9 cellular contexts compared by ENCODE assay signal in genomic region chr17:74757502-74757901, GRCh38. TPM values are rescaled to one million over a fixed set of nuclear protein-coding genes. Genes with fewer than 3 reads are reported as not detected.
DNase-seq lines count a peak whose midpoint lies in the region; ATAC-seq lines count a peak whose summit lies in the region.
"Had no signal": no experiment of that assay in that cellular context is flagged by ENCODE, and none has a peak within 500 bp of the region (broad histone marks: within the 10 kb centered on the region; RNA-seq: fewer than 3 reads in every experiment).

No MANE protein-coding gene starts in this region.

- ATAC-seq in natural killer cell treated with Interleukin-12 subunit alpha and Interleukin-12 subunit beta and Interleukin-15 and Interleukin-18, amount 100 ng/mL, for 72 hours: no peak
- ATAC-seq in HG03439 (IDR thresholded peaks at IDR 0.05; ENCODE audit: unreplicated experiment) (no peak), GM21381 (IDR thresholded peaks at IDR 0.05; ENCODE audit: unreplicated experiment) (no peak)

- no peaks in the 10 kb centered on the region for H3K27me3 ChIP-seq in duodenal mucosa (ENCODE audit: control insufficient read depth in 1 of 2, insufficient read depth in 2 of 2, low read length in 2 of 2)

- H3K4me3 Mint-ChIP-seq in natural killer cell treated with Interleukin-12 subunit alpha and Interleukin-12 subunit beta and Interleukin-15 and Interleukin-18, amount 100 ng/mL, for 72 hours: peak overlapping the region; percentile 83

- peaks cover 88 to 91% of the 10 kb centered on the region in 2 donors for H3K4me1 ChIP-seq in duodenal mucosa (ENCODE audit: control insufficient read depth in 1 of 2, insufficient read depth in 2 of 2, low read length in 2 of 2)

- H3K4me3 ChIP-seq in duodenal mucosa (ENCODE audit: low read depth in 1 of 2, low read length in 2 of 2): peak overlapping the region; percentile 38 to 58

- H3K36me3 Mint-ChIP-seq in natural killer cell treated with Interleukin-12 subunit alpha and Interleukin-12 subunit beta and Interleukin-15 and Interleukin-18, amount 100 ng/mL, for 72 hours: peaks cover 5% of the 10 kb centered on the region

- no peaks in the 10 kb centered on the region for H3K27me3 Mint-ChIP-seq in natural killer cell treated with Interleukin-12 subunit alpha and Interleukin-12 subunit beta and Interleukin-15 and Interleukin-18, amount 100 ng/mL, for 72 hours

- peaks cover 53 to 62% of the 10 kb centered on the region in 2 donors for H3K4me1 Mint-ChIP-seq in natural killer cell treated with Interleukin-12 subunit alpha and Interleukin-12 subunit beta and Interleukin-15 and Interleukin-18, amount 100 ng/mL, for 72 hours (ENCODE audit: low read depth in 2 of 2)

- peak overlapping the region; percentile 22 to 65 for H3K9ac ChIP-seq in duodenal mucosa (ENCODE audit: low read depth in 1 of 2, low read length in 2 of 2)

- DNase-seq in COLO668 (lab: John Stamatoyannopoulos, UW; ENCODE audit: unreplicated experiment): peak; percentile 14
- peak; percentile 67 for DNase-seq in M059J (ENCODE audit: low read depth)
- no peak for DNase-seq in natural killer cell treated with Interleukin-12 subunit alpha and Interleukin-12 subunit beta and Interleukin-15 and Interleukin-18, amount 100 ng/mL, for 72 hours (ENCODE audit: low spot score)
- no peak for DNase-seq in NCI-H187 treated with DMSO at 0.1 percent for 48 hours (lab: John Stamatoyannopoulos, UW)
- DNase-seq in stimulated activated CD4-positive, alpha-beta T cell treated with anti-CD3 and anti-CD28 coated beads, Interleukin-2, amount 100 ng/mL, for 48 hours: no peak

- no peaks in the 10 kb centered on the region for H3K9me3 ChIP-seq in duodenal mucosa (ENCODE audit: control insufficient read depth in 1 of 2, low read length in 2 of 2)

- no peaks in the 10 kb centered on the region for H3K9me3 Mint-ChIP-seq in natural killer cell treated with Interleukin-12 subunit alpha and Interleukin-12 subunit beta and Interleukin-15 and Interleukin-18, amount 100 ng/mL, for 72 hours

- H3K27ac Mint-ChIP-seq in natural killer cell treated with Interleukin-12 subunit alpha and Interleukin-12 subunit beta and Interleukin-15 and Interleukin-18, amount 100 ng/mL, for 72 hours: peak overlapping the region; percentile 83 to 84

- H3K36me3 ChIP-seq in duodenal mucosa (ENCODE audit: control insufficient read depth in 1 of 2, insufficient read depth in 2 of 2, low read length in 2 of 2): peaks cover 9 to 16% of the 10 kb centered on the region in 2 donors

- peak overlapping the region; percentile 52 for H3K27ac ChIP-seq in duodenal mucosa (ENCODE audit: low read depth, low read length)

RNA-seq across cellular contexts. Expression of gene NHERF1, which starts 9.1 kb away (rescaled TPM):
- 63.1 and 80.7 TPM in 2 replicates for total RNA-seq in M059J (2014; rRNA removed; shearing (Covaris generic))
- total RNA-seq in natural killer cell treated with Interleukin-12 subunit alpha and Interleukin-12 subunit beta and Interleukin-15 and Interleukin-18, amount 100 ng/mL, for 72 hours: 100 to 1,000 TPM; 159 to 187 TPM

RNA-seq across cellular contexts. Expression of gene NAT9, which starts 18.6 kb away (rescaled TPM):
- total RNA-seq in M059J (2014; rRNA removed; shearing (Covaris generic)): 18.4 and 18.5 TPM in 2 replicates
- total RNA-seq in natural killer cell treated with Interleukin-12 subunit alpha and Interleukin-12 subunit beta and Interleukin-15 and Interleukin-18, amount 100 ng/mL, for 72 hours: 10 to 100 TPM; 42.9 to 60.7 TPM

RNA-seq across cellular contexts. Expression of gene RAB37, which starts 20.4 kb away (rescaled TPM):
- total RNA-seq in M059J (2014; rRNA removed; shearing (Covaris generic)): not detected in 2 replicates
- 1 to 10 TPM; 1.3 to 3.3 TPM for total RNA-seq in natural killer cell treated with Interleukin-12 subunit alpha and Interleukin-12 subunit beta and Interleukin-15 and Interleukin-18, amount 100 ng/mL, for 72 hours

RNA-seq across cellular contexts. Expression of gene CD300LF, which starts 44.8 kb away (rescaled TPM):
- total RNA-seq in M059J (2014; rRNA removed; shearing (Covaris generic)): not detected in 2 replicates
- total RNA-seq in natural killer cell treated with Interleukin-12 subunit alpha and Interleukin-12 subunit beta and Interleukin-15 and Interleukin-18, amount 100 ng/mL, for 72 hours: 1 to 10 TPM in 1 of 2 donors, not detected in 1; 2.2 TPM
- total RNA-seq: renal cortical epithelial cell had no signal

Comparison
In these comparisons a context has a peak if more than half of its experiments do, and no peak if none do; other contexts are left out.
1. DNase-seq: peak in COLO668 (single experiment) and M059J (single experiment); none in natural killer cell treated with Interleukin-12 subunit alpha and Interleukin-12 subunit beta and Interleukin-15 and Interleukin-18, amount 100 ng/mL, for 72 hours (single experiment), NCI-H187 treated with DMSO at 0.1 percent for 48 hours (single experiment) and stimulated activated CD4-positive, alpha-beta T cell treated with anti-CD3 and anti-CD28 coated beads, Interleukin-2, amount 100 ng/mL, for 48 hours (0 of 2).